ENCODE assay signal across 7 cellular contexts in the genomic region with DNA sequence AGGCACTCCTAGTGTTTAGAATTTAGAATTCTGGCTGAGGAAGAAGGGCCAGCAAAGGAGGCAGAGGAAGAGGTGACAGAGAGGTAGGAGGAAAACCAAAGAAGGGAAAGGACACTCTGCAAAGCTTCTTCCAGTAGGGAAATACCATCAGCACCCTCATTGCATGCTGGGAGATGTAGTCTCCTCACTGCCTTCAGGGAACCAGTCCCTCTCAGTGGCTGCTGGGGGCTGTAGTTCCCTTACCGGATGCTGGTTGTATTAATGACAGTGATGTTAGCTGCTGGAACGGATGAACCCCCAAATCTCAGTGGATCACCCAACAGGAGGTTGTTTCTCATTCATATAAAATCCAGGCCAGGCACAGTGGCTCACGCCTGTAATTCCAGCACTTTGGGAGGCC. TPM values are rescaled to one million over a fixed set of nuclear protein-coding genes. Genes with fewer than 3 reads are reported as not detected.
DNase-seq lines count a peak whose midpoint lies in the region; ATAC-seq and TF ChIP-seq lines count a peak whose summit lies in the region.
"Had no signal": no experiment of that assay in that cellular context is flagged by ENCODE, and none has a peak within 500 bp of the region (broad histone marks: within the 10 kb centered on the region; RNA-seq: fewer than 3 reads in every experiment).

No MANE protein-coding gene starts in this region.

- H3K36me3 Mint-ChIP-seq in central memory CD8-positive, alpha-beta T cell (ENCODE audit: insufficient read depth): peaks cover 8% of the 10 kb centered on the region
- no peaks in the 10 kb centered on the region for H3K36me3 Mint-ChIP-seq in progenitor cell of endocrine pancreas (ENCODE audit: insufficient read depth)

- H3K27ac Mint-ChIP-seq in central memory CD8-positive, alpha-beta T cell (ENCODE audit: low read depth): no peak overlapping the region
- H3K27ac Mint-ChIP-seq in progenitor cell of endocrine pancreas: peak overlapping the region; percentile 34

- ATAC-seq in GM18511 (IDR thresholded peaks at IDR 0.05; ENCODE audit: unreplicated experiment): peak; percentile 63
- ATAC-seq in central memory CD8-positive, alpha-beta T cell (replicated peaks; ENCODE audit: extremely low read depth, poor library complexity, severe bottlenecking): peak; percentile 76
- ATAC-seq in GM21619 (IDR thresholded peaks at IDR 0.05; ENCODE audit: unreplicated experiment): no peak

- DNase-seq in 8988T (peak; percentile 59), NCI-H526 (lab: John Stamatoyannopoulos, UW) (peak; percentile 53 to 75), progenitor cell of endocrine pancreas (ENCODE audit: low spot score, unreplicated experiment) (no peak)
- DNase-seq in central memory CD8-positive, alpha-beta T cell (ENCODE audit: low spot score in 2 of 2): peak in 1 of 2 donors; percentile 37

- peaks cover 27% of the 10 kb centered on the region for H3K27me3 Mint-ChIP-seq in central memory CD8-positive, alpha-beta T cell
- peaks cover 15% of the 10 kb centered on the region for H3K27me3 Mint-ChIP-seq in progenitor cell of endocrine pancreas

- peaks cover 6% of the 10 kb centered on the region for H3K9me3 Mint-ChIP-seq in central memory CD8-positive, alpha-beta T cell
- H3K9me3 Mint-ChIP-seq in progenitor cell of endocrine pancreas (ENCODE audit: low read depth): peaks cover 2% of the 10 kb centered on the region

- no peak for TF ChIP-seq CTCF in progenitor cell of endocrine pancreas (IDR thresholded peaks at IDR 0.05; ENCODE audit: unreplicated experiment)

- peaks cover 26% of the 10 kb centered on the region for H3K4me1 Mint-ChIP-seq in central memory CD8-positive, alpha-beta T cell
- peaks cover 11% of the 10 kb centered on the region for H3K4me1 Mint-ChIP-seq in progenitor cell of endocrine pancreas (ENCODE audit: low read depth)

- no peak overlapping the region for H3K4me3 Mint-ChIP-seq in central memory CD8-positive, alpha-beta T cell
- H3K4me3 Mint-ChIP-seq in progenitor cell of endocrine pancreas (ENCODE audit: low read depth): no peak overlapping the region

RNA-seq across cellular contexts. Expression of gene GRIN2D, which starts 10.1 kb away (rescaled TPM):
- total RNA-seq in progenitor cell of endocrine pancreas: 0.22 and 0.34 TPM in 2 replicates

RNA-seq across cellular contexts. Expression of gene KDELR1, which starts 12.3 kb away (rescaled TPM):
- total RNA-seq in progenitor cell of endocrine pancreas: 207 and 213 TPM in 2 replicates

RNA-seq across cellular contexts. Expression of gene SYNGR4, which starts 39.4 kb away (rescaled TPM):
- not detected in 2 replicates for total RNA-seq in progenitor cell of endocrine pancreas
- total RNA-seq: urinary bladder had no signal

RNA-seq across cellular contexts. Expression of gene TMEM143, which starts 39.9 kb away (rescaled TPM):
- total RNA-seq in progenitor cell of endocrine pancreas: 9.5 and 10.3 TPM in 2 replicates

RNA-seq across cellular contexts. Expression of gene GRWD1, which starts 42.2 kb away (rescaled TPM):
- 35.7 and 35.9 TPM in 2 replicates for total RNA-seq in progenitor cell of endocrine pancreas
